Comparison of ENCODE assay signal across 1 cellular context in genomic region chr12:62256408-62257079, GRCh38.
TF ChIP-seq lines count a peak whose summit lies in the region.

No MANE protein-coding gene starts in this region.

TF ChIP-seq in HepG2, 621 proteins besides CTCF, POLR2A, EP300 and RAD21 (continued from another document):
- TF ChIP-seq CEBPZ (IDR thresholded peaks at IDR 0.05; ENCODE audit: low read length), result no peak
- TF ChIP-seq MAZ (IDR thresholded peaks at IDR 0.05; ENCODE audit: borderline replicate concordance, low read depth, low read length), result no peak
- no peak for TF ChIP-seq MAZ (CRISPR knock-in tag; IDR thresholded peaks at IDR 0.05; ENCODE audit: low read depth)
- no peak for TF ChIP-seq MED1 (CRISPR knock-in tag; IDR thresholded peaks at IDR 0.05)
- TF ChIP-seq ZNF891 (CRISPR knock-in tag; IDR thresholded peaks at IDR 0.05), result no peak
- no peak for TF ChIP-seq SMARCE1 (IDR thresholded peaks at IDR 0.05; ENCODE audit: borderline replicate concordance)
TF ChIP-seq in HepG2: peak in this region for 0.
